Comparison of ENCODE assay signal across 32 cellular contexts in genomic region chr17:5135726-5136579, GRCh38. TPM values are rescaled to one million over a fixed set of nuclear protein-coding genes. Genes with fewer than 3 reads are reported as not detected.
"Had no signal": no experiment of that assay in that cellular context is flagged by ENCODE, and none has a peak within 500 bp of the region (broad histone marks: within the 10 kb centered on the region; RNA-seq: fewer than 3 reads in every experiment).

No MANE protein-coding gene starts in this region.

- H3K4me3 Mint-ChIP-seq: activated B cell treated with CpG ODN at 0.5 μM for 24 hours; activated CD8-positive, alpha-beta T cell treated with anti-CD3 and anti-CD28 coated beads for 36 hours; activated naive CD4-positive, alpha-beta T cell treated with anti-CD3 and anti-CD28 coated beads for 36 hours; activated naive CD8-positive, alpha-beta T cell treated with anti-CD3 and anti-CD28 coated beads for 36 hours; activated T-cell treated with anti-CD3 and anti-CD28 coated beads, Interleukin-2, amount 50 U/mL, for 72 hours; brain; nephron; stimulated activated memory B cell treated with anti-CD40 and anti-IgM and Interleukin-4, amounts not matched to agents 10 μg/mL and 1 μg/mL and 100 μg/mL, for 72 hours; T-helper 2 cell treated with Interferon-gamma antibody and Interleukin-4, amounts not matched to agents 5 μg/mL and 100 μg/mL, for 36 hours had no signal

- DNase-seq: activated B cell treated with CpG ODN at 0.5 μM for 24 hours; activated CD4-positive, alpha-beta T cell treated with anti-CD3 and anti-CD28 coated beads for 4 hours; activated CD8-positive, alpha-beta T cell treated with anti-CD3 and anti-CD28 coated beads for 36 hours; activated naive CD4-positive, alpha-beta T cell treated with anti-CD3 and anti-CD28 coated beads for 36 hours; activated naive CD8-positive, alpha-beta T cell treated with anti-CD3 and anti-CD28 coated beads for 36 hours; activated T-cell treated with anti-CD3 and anti-CD28 coated beads for 4 hours; activated T-cell treated with anti-CD3 and anti-CD28 coated beads, Interleukin-2, amount 50 U/mL, for 72 hours; cerebellar nuclear complex; colonic mucosa; effector memory CD4-positive, alpha-beta T cell; gastrocnemius medialis; glutamatergic neuron; left lung; sigmoid colon; small intestine; stimulated activated CD4-positive, alpha-beta T cell treated with anti-CD3 and anti-CD28 coated beads, Interleukin-4, amount 100 ng/mL, for 24 hours; T-helper 1 cell; upper lobe of right lung had no signal

- H3K9me3 Mint-ChIP-seq: activated B cell treated with CpG ODN at 0.5 μM for 24 hours; activated CD8-positive, alpha-beta T cell treated with anti-CD3 and anti-CD28 coated beads for 36 hours; activated naive CD4-positive, alpha-beta T cell treated with anti-CD3 and anti-CD28 coated beads for 36 hours; activated naive CD8-positive, alpha-beta T cell treated with anti-CD3 and anti-CD28 coated beads for 36 hours; activated T-cell treated with anti-CD3 and anti-CD28 coated beads, Interleukin-2, amount 50 U/mL, for 72 hours; brain; nephron; stimulated activated memory B cell treated with anti-CD40 and anti-IgM and Interleukin-4, amounts not matched to agents 10 μg/mL and 1 μg/mL and 100 μg/mL, for 72 hours; T-helper 2 cell treated with Interferon-gamma antibody and Interleukin-4, amounts not matched to agents 5 μg/mL and 100 μg/mL, for 36 hours had no signal

- H3K36me3 ChIP-seq: ascending aorta, cardiac muscle cell, colonic mucosa, gastrocnemius medialis, left lung, neutrophil, sigmoid colon, suprapubic skin, tibial artery, upper lobe of right lung had no signal

- H3K27ac ChIP-seq: ascending aorta, cardiac muscle cell, colonic mucosa, gastrocnemius medialis, left lung, neutrophil, parathyroid adenoma, sigmoid colon, suprapubic skin, tibial artery, upper lobe of right lung had no signal

- H3K27me3 Mint-ChIP-seq: activated CD8-positive, alpha-beta T cell treated with anti-CD3 and anti-CD28 coated beads for 36 hours; activated naive CD8-positive, alpha-beta T cell treated with anti-CD3 and anti-CD28 coated beads for 36 hours had no signal

- H3K4me1 Mint-ChIP-seq: activated B cell treated with CpG ODN at 0.5 μM for 24 hours; activated naive CD8-positive, alpha-beta T cell treated with anti-CD3 and anti-CD28 coated beads for 36 hours; brain; nephron had no signal

- H3K4me1 ChIP-seq: ascending aorta, colonic mucosa, gastrocnemius medialis, left lung, parathyroid adenoma, sigmoid colon, suprapubic skin, tibial artery, upper lobe of right lung had no signal

- ATAC-seq: activated CD8-positive, alpha-beta T cell treated with anti-CD3 and anti-CD28 coated beads for 36 hours; activated T-cell treated with anti-CD3 and anti-CD28 coated beads, Interleukin-2, amount 50 U/mL, for 72 hours; gastrocnemius medialis; left lung; stimulated activated memory B cell treated with anti-CD40 and anti-IgM and Interleukin-4, amounts not matched to agents 10 μg/mL and 1 μg/mL and 100 μg/mL, for 72 hours; upper lobe of right lung had no signal

- H3K27ac Mint-ChIP-seq: activated B cell treated with CpG ODN at 0.5 μM for 24 hours; activated CD8-positive, alpha-beta T cell treated with anti-CD3 and anti-CD28 coated beads for 36 hours; activated naive CD4-positive, alpha-beta T cell treated with anti-CD3 and anti-CD28 coated beads for 36 hours; activated naive CD8-positive, alpha-beta T cell treated with anti-CD3 and anti-CD28 coated beads for 36 hours; activated T-cell treated with anti-CD3 and anti-CD28 coated beads, Interleukin-2, amount 50 U/mL, for 72 hours; brain; nephron; stimulated activated memory B cell treated with anti-CD40 and anti-IgM and Interleukin-4, amounts not matched to agents 10 μg/mL and 1 μg/mL and 100 μg/mL, for 72 hours; T-helper 2 cell treated with Interferon-gamma antibody and Interleukin-4, amounts not matched to agents 5 μg/mL and 100 μg/mL, for 36 hours had no signal

- H3K4me3 ChIP-seq: ascending aorta, cardiac muscle cell, colonic mucosa, gastrocnemius medialis, left lung, sigmoid colon, suprapubic skin, tibial artery, upper lobe of right lung had no signal

- H3K27me3 ChIP-seq: ascending aorta, cardiac muscle cell, colonic mucosa, gastrocnemius medialis, left lung, neutrophil, sigmoid colon, suprapubic skin, upper lobe of right lung had no signal

- H3K36me3 Mint-ChIP-seq: activated naive CD8-positive, alpha-beta T cell treated with anti-CD3 and anti-CD28 coated beads for 36 hours; brain; stimulated activated memory B cell treated with anti-CD40 and anti-IgM and Interleukin-4, amounts not matched to agents 10 μg/mL and 1 μg/mL and 100 μg/mL, for 72 hours had no signal

- H3K9me3 ChIP-seq: ascending aorta, colonic mucosa, gastrocnemius medialis, left lung, neutrophil, sigmoid colon, suprapubic skin, tibial artery, upper lobe of right lung had no signal

RNA-seq across cellular contexts. Expression of gene USP6, which starts 20.1 kb away (rescaled TPM):
- total RNA-seq: dermis microvascular lymphatic vessel endothelial cell, epithelial cell of proximal tubule, lung microvascular endothelial cell, pulmonary artery endothelial cell had no signal
